ENCODE assay signal across 6 cellular contexts in genomic region chr12:111259231-111259630, GRCh38.
"Had no signal": no experiment of that assay in that cellular context is flagged by ENCODE, and none has a peak within 500 bp of the region (broad histone marks: within the 10 kb centered on the region; RNA-seq: fewer than 3 reads in every experiment).

No MANE protein-coding gene starts in this region.

- H3K9ac ChIP-seq: KMS-11 had no signal

- DNase-seq: IMR-90, KBM-7, KG1 had no signal

- FAIRE-seq: HTR-8/SVneo had no signal

- H3K4me2 ChIP-seq: KMS-11 had no signal

- H3K27ac ChIP-seq: HL-60, KMS-11 had no signal
